ENCODE assay signal across 9 cellular contexts in the genomic region with DNA sequence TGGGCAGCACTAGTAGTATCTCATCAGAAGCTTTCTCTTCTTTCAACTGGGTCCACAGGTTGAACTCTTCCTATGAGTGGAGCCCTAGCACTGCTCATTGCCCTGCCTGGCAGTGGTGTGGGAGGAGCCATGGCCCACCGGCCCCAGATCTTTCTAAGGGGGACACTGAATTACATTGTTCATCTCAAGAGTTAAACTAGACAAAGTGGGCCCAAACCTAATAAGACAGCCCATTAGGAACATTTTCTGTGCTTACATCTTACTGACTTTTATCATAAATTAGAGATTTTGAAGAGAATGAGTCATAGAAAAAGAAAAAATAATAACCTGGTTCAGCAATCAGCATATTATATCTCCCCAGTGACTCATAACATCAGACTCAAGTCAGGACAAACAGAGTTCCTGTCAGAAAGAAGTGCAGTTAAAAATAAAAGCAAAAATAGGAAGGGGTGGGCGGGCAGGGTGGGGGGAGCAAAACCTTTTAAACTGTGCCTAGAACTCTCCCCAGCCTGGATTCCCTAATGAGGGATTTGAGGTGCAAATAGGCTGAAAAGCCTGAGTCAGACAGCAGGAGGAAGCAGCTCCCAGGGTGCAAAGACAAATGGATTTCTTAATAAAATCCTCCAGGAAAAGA.
DNase-seq lines count a peak whose midpoint lies in the region; ATAC-seq, FAIRE-seq and TF ChIP-seq lines count a peak whose summit lies in the region.
"Had no signal": no experiment of that assay in that cellular context is flagged by ENCODE, and none has a peak within 500 bp of the region (broad histone marks: within the 10 kb centered on the region; RNA-seq: fewer than 3 reads in every experiment).

No MANE protein-coding gene starts in this region.

- H3K4me1 Mint-ChIP-seq in naive thymus-derived CD4-positive, alpha-beta T cell, result peaks cover 25 to 62% (median 43%) of the 10 kb centered on the region in 7 donors

- no peak for FAIRE-seq in HTR-8/SVneo (lab: Jason Lieb, UNC)

- no peaks in the 10 kb centered on the region for H4K20me1 ChIP-seq in MM.1S (ENCODE audit: insufficient read depth, low read length)

- no peaks in the 10 kb centered on the region for H3K79me2 ChIP-seq in MM.1S (ENCODE audit: low read length)

- TF ChIP-seq POLR2A in gastrocnemius medialis (IDR thresholded peaks at IDR 0.05), result no peak

- no peak overlapping the region for H3K9ac ChIP-seq in MM.1S (ENCODE audit: low read length)

- peak overlapping the region in 7 of 10 donors; percentile 5 to 66 (median 26) for H3K4me3 Mint-ChIP-seq in naive thymus-derived CD4-positive, alpha-beta T cell
- H3K4me3 Mint-ChIP-seq: neural crest cell had no signal

- intact Hi-C loops in naive thymus-derived CD4-positive, alpha-beta T cell (cut with micrococcal nuclease), result loop anchor here (1.0 to 5.0 kb wide), 7 partner anchors 8 to 161 kb away; a partner anchor contains a TSS
- intact Hi-C loops in gastrocnemius medialis (cut with DNase I; ENCODE audit: low total_unique reads) (no loop called here), psoas muscle (cut with DNase I) (no loop called here)

- H3K9me3 ChIP-seq in naive thymus-derived CD4-positive, alpha-beta T cell (ENCODE audit: control insufficient read depth in 2 of 3, low read length in 3 of 3), result no peaks in the 10 kb centered on the region
- H3K9me3 ChIP-seq in gastrocnemius medialis, result no peaks in the 10 kb centered on the region
- no peaks in the 10 kb centered on the region for H3K9me3 ChIP-seq in MM.1S (replicated peaks; ENCODE audit: insufficient read depth, low read length)
- H3K9me3 ChIP-seq in psoas muscle, result no peaks in the 10 kb centered on the region

- H3K36me3 Mint-ChIP-seq in naive thymus-derived CD4-positive, alpha-beta T cell, result peaks cover 0 to 8% (median 4%) of the 10 kb centered on the region in 5 donors

- no peak overlapping the region for H3K4me2 ChIP-seq in MM.1S (ENCODE audit: low read depth, low read length)

- CTCF ChIA-PET in naive thymus-derived CD4-positive, alpha-beta T cell (lab: Charles Lee), result no interaction called here

- peaks cover 8 to 26% of the 10 kb centered on the region in 2 donors for H3K4me1 ChIP-seq in naive thymus-derived CD4-positive, alpha-beta T cell (ENCODE audit: control insufficient read depth in 2 of 2, insufficient read depth in 2 of 2, low read length in 2 of 2)
- H3K4me1 ChIP-seq in gastrocnemius medialis (no peaks in the 10 kb centered on the region), MM.1S (ENCODE audit: low read length) (no peaks in the 10 kb centered on the region), psoas muscle (no peaks in the 10 kb centered on the region)

- H3K27me3 Mint-ChIP-seq in naive thymus-derived CD4-positive, alpha-beta T cell, result no peaks in the 10 kb centered on the region

- H3K9me3 Mint-ChIP-seq in naive thymus-derived CD4-positive, alpha-beta T cell, result peaks cover 0 to 8% (median 0%) of the 10 kb centered on the region in 11 donors

- peak overlapping the region in 8 of 9 donors; percentile 36 to 89 (median 74) for H3K27ac Mint-ChIP-seq in naive thymus-derived CD4-positive, alpha-beta T cell

- DNase-seq in HTR-8/SVneo (ENCODE audit: insufficient read length, low spot score) (peak; percentile 64), gastrocnemius medialis (no peak), MM.1S (no peak), psoas muscle (no peak)
- peak; percentile 6 for DNase-seq in activated naive CD8-positive, alpha-beta T cell treated with anti-CD3 and anti-CD28 coated beads, Interleukin-2, amount 50 U/mL, for 16 hours (ENCODE audit: low read depth, low spot score)
- peak in 1 of 9 donors; percentile 32 for DNase-seq in naive thymus-derived CD4-positive, alpha-beta T cell

- H3K27ac ChIP-seq in naive thymus-derived CD4-positive, alpha-beta T cell (ENCODE audit: low read depth, low read length), result no peak overlapping the region
- peak overlapping the region in 2 of 4 donors; percentile 27 to 29 for H3K27ac ChIP-seq in gastrocnemius medialis
- no peak overlapping the region for H3K27ac ChIP-seq in MM.1S (ENCODE audit: low read length)
- H3K27ac ChIP-seq in psoas muscle, result no peak overlapping the region

- H2AFZ ChIP-seq in MM.1S (ENCODE audit: low read length), result no peak overlapping the region

- WGBS in psoas muscle, 3 donors, result 38 to 44% (median 41%) methylated on average over 2 of the region's 2 CpGs

- H3K9me2 ChIP-seq in MM.1S (replicated peaks; ENCODE audit: insufficient read depth, low read length), result no peaks in the 10 kb centered on the region

- POLR2A ChIA-PET in naive thymus-derived CD4-positive, alpha-beta T cell (lab: Charles Lee), result interaction anchor here (1.0 to 1.1 kb wide), 3 partner anchors 8 to 162 kb away, joined by 3 read pairs; no protein-coding TSS in a partner anchor

- in situ Hi-C loops in gastrocnemius medialis (cut with MboI; ENCODE audit: low sequenced_read_pairs in 4 of 4), result no loop called here

- peak; percentile 76 for ATAC-seq in GM19351 (IDR thresholded peaks at IDR 0.05; ENCODE audit: unreplicated experiment)
- peak; percentile 27 for ATAC-seq in naive thymus-derived CD4-positive, alpha-beta T cell
- ATAC-seq in gastrocnemius medialis, result no peak
- no peak for ATAC-seq in psoas muscle
- no peak for ATAC-seq in GM18907 (IDR thresholded peaks at IDR 0.05; ENCODE audit: unreplicated experiment)

- no peaks in the 10 kb centered on the region for H3F3A ChIP-seq in MM.1S (ENCODE audit: insufficient read depth, low read length)

- H3K4me3 ChIP-seq in naive thymus-derived CD4-positive, alpha-beta T cell (ENCODE audit: low read length), result no peak overlapping the region
- H3K4me3 ChIP-seq in gastrocnemius medialis, result no peak overlapping the region
- H3K4me3 ChIP-seq in MM.1S (ENCODE audit: low read length), result no peak overlapping the region
- no peak overlapping the region for H3K4me3 ChIP-seq in psoas muscle

- no peak for TF ChIP-seq CTCF in gastrocnemius medialis (IDR thresholded peaks at IDR 0.05 in 4 of 5, conservative IDR thresholded peaks at IDR 0.05 in 1 of 5)
- TF ChIP-seq CTCF in MM.1S (IDR thresholded peaks at IDR 0.05; ENCODE audit: low read length), result no peak
- TF ChIP-seq CTCF in psoas muscle (IDR thresholded peaks at IDR 0.05), result no peak

- H3K36me3 ChIP-seq in naive thymus-derived CD4-positive, alpha-beta T cell (ENCODE audit: control insufficient read depth in 2 of 3, insufficient read depth in 3 of 3, low read length in 3 of 3), result no peaks in the 10 kb centered on the region
- H3K36me3 ChIP-seq in gastrocnemius medialis (no peaks in the 10 kb centered on the region), MM.1S (replicated peaks; ENCODE audit: insufficient read depth, low read length) (no peaks in the 10 kb centered on the region), psoas muscle (ENCODE audit: insufficient read depth in 1 of 2, low read depth in 1 of 2) (no peaks in the 10 kb centered on the region)

- H3K27me3 ChIP-seq in naive thymus-derived CD4-positive, alpha-beta T cell (ENCODE audit: control insufficient read depth in 2 of 2, insufficient read depth in 2 of 2, low read length in 2 of 2), result no peaks in the 10 kb centered on the region
- H3K27me3 ChIP-seq in gastrocnemius medialis (no peaks in the 10 kb centered on the region), MM.1S (replicated peaks; ENCODE audit: insufficient read depth, low read length) (no peaks in the 10 kb centered on the region), psoas muscle (ENCODE audit: insufficient read depth in 3 of 3, low read length in 2 of 3) (no peaks in the 10 kb centered on the region)

Comparison
In these comparisons a context has a peak if more than half of its experiments do, and no peak if none do; other contexts are left out.
1. ATAC-seq: peak in GM19351 (single experiment) and naive thymus-derived CD4-positive, alpha-beta T cell (single experiment); none in gastrocnemius medialis (0 of 2), psoas muscle (0 of 4) and GM18907 (single experiment).
2. DNase-seq: peak in HTR-8/SVneo (single experiment) and activated naive CD8-positive, alpha-beta T cell treated with anti-CD3 and anti-CD28 coated beads, Interleukin-2, amount 50 U/mL, for 16 hours (single experiment); none in gastrocnemius medialis (0 of 2), MM.1S (single experiment) and psoas muscle (0 of 2).
3. intact Hi-C loops: an anchor here in naive thymus-derived CD4-positive, alpha-beta T cell (1.0 to 5.0 kb wide); none called in gastrocnemius medialis and psoas muscle.